19 cellular contexts compared by ENCODE assay signal in genomic region chr3:12420393-12420792, GRCh38.
A peak's percentile ranks its signal among the peaks of the same experiment; 100 is the strongest.
DNase-seq lines count a peak whose midpoint lies in the region; ATAC-seq, FAIRE-seq and TF ChIP-seq lines count a peak whose summit lies in the region.
"Had no signal": no experiment of that assay in that cellular context is flagged by ENCODE, and none has a peak within 500 bp of the region (broad histone marks: within the 10 kb centered on the region; RNA-seq: fewer than 3 reads in every experiment).

No MANE protein-coding gene starts in this region.

- intact Hi-C loops in Panc1 (cut with micrococcal nuclease; ENCODE audit: unreplicated experiment) = no loop called here

- H3K9me3 ChIP-seq in Panc1 (ENCODE audit: control insufficient read depth, insufficient read depth, low read depth, low read length) (no peaks in the 10 kb centered on the region), mucosa of rectum (ENCODE audit: control insufficient read depth in 2 of 2, low read length in 2 of 2) (no peaks in the 10 kb centered on the region)
- H3K9me3 ChIP-seq: suprapubic skin, vagina had no signal

- TF ChIP-seq CTCF in Panc1 (IDR thresholded peaks at IDR 0.05) (no peak), GM10266 (IDR thresholded peaks at IDR 0.05; ENCODE audit: control insufficient read depth, insufficient read depth, low read depth, missing control alignments) (no peak)

- H3K36me3 ChIP-seq in Panc1 (ENCODE audit: control insufficient read depth, insufficient read depth, low read length) = 0 out of 2 replicates have a peak, but pooled peaks cover 2% of the 10 kb centered on the region
- H3K36me3 ChIP-seq in mucosa of rectum (ENCODE audit: control insufficient read depth in 2 of 2, insufficient read depth in 2 of 2, low read length in 2 of 2) = peaks cover 14 to 18% of the 10 kb centered on the region in 2 donors
- H3K36me3 ChIP-seq: suprapubic skin, vagina had no signal

- peaks cover 29% of the 10 kb centered on the region for H3K4me1 ChIP-seq in Panc1 (ENCODE audit: control insufficient read depth, insufficient read depth, low read length)
- H3K4me1 ChIP-seq in mucosa of rectum (ENCODE audit: control insufficient read depth in 2 of 2, insufficient read depth in 2 of 2, low read length in 2 of 2) = peaks cover 8 to 11% of the 10 kb centered on the region in 2 donors

- ATAC-seq in Panc1 = no peak
- ATAC-seq: activated CD8-positive, alpha-beta memory T cell treated with anti-CD3 and anti-CD28 coated beads, Interleukin-2, amount 10 ng/mL, durations not matched to agents 7 days and 5 days had no signal

- CTCF ChIA-PET in Panc1 (lab: Charles Lee) = no interaction called here

- FAIRE-seq in RCC 7860 (lab: Jason Lieb, UNC) = no peak
- FAIRE-seq: GM18507, HTR-8/SVneo had no signal

- H3K27ac ChIP-seq in Panc1 (ENCODE audit: low read length) = peak overlapping the region; percentile 65
- H3K27ac ChIP-seq in mucosa of rectum (ENCODE audit: low read depth in 2 of 2, low read length in 2 of 2) = peak overlapping the region; percentile 29 to 53
- H3K27ac ChIP-seq: C4-2B, KMS-11, suprapubic skin had no signal

- peak; percentile 37 for DNase-seq in activated T-cell treated with anti-CD3 and anti-CD28 coated beads for 24 hours (ENCODE audit: low read depth)
- DNase-seq in activated T-cell treated with anti-CD3 and anti-CD28 coated beads, Interleukin-2, amount 50 U/mL, for 1 hour = no peak
- no peak for DNase-seq in Panc1 (ENCODE audit: low read depth, low spot score)
- peak; percentile 3 to 25 for DNase-seq in stimulated activated CD8-positive, alpha-beta memory T cell treated with anti-CD3 and anti-CD28 coated beads, Interleukin-15, amount 100 ng/mL, for 48 hours (ENCODE audit: low read depth in 2 of 2)
- DNase-seq in RCC 7860 (ENCODE audit: low spot score) = no peak
- no peak for DNase-seq in GM10266 (ENCODE audit: extremely low spot score)
- DNase-seq in amniotic stem cell (lab: John Stamatoyannopoulos, UW) = no peak
- DNase-seq: activated CD8-positive, alpha-beta memory T cell treated with anti-CD3 and anti-CD28 coated beads, Interleukin-2, amount 10 ng/mL, durations not matched to agents 7 days and 5 days; effector CD8-positive, alpha-beta T cell; MV-4-11; NCI-H187; NCI-H82 had no signal

- no peak overlapping the region for H3K9ac ChIP-seq in mucosa of rectum (ENCODE audit: low read depth in 1 of 2, low read length in 2 of 2)
- H3K9ac ChIP-seq: KMS-11 had no signal

- in situ Hi-C loops in Panc1 (cut with HindIII; ENCODE audit: low pct_unique_long_range_greater_than_20kb, low sequenced_read_pairs) = no loop called here

- H3K4me3 ChIP-seq in Panc1 (ENCODE audit: low read depth in 2 of 2, low read length in 2 of 2) (no peak overlapping the region), mucosa of rectum (ENCODE audit: low read length in 2 of 2) (no peak overlapping the region)
- H3K4me3 ChIP-seq: suprapubic skin, vagina had no signal

- H3K27me3 ChIP-seq in Panc1 (ENCODE audit: control insufficient read depth, insufficient read depth, low read length) (no peaks in the 10 kb centered on the region), mucosa of rectum (ENCODE audit: control insufficient read depth in 2 of 2, insufficient read depth in 2 of 2, low read length in 2 of 2) (no peaks in the 10 kb centered on the region)
- H3K27me3 ChIP-seq: vagina had no signal

- POLR2A ChIA-PET in Panc1 (lab: Charles Lee) = no interaction called here

- no TSS peak for BruUV-seq in Panc1 (replicated peaks; lab: Mats Ljungman, UMichigan)

Comparison
In these comparisons a context has a peak if more than half of its experiments do, and no peak if none do; other contexts are left out.
1. DNase-seq: peak in activated T-cell treated with anti-CD3 and anti-CD28 coated beads for 24 hours (single experiment) and stimulated activated CD8-positive, alpha-beta memory T cell treated with anti-CD3 and anti-CD28 coated beads, Interleukin-15, amount 100 ng/mL, for 48 hours (2 of 2); none in activated T-cell treated with anti-CD3 and anti-CD28 coated beads, Interleukin-2, amount 50 U/mL, for 1 hour (single experiment), Panc1 (single experiment), RCC 7860 (single experiment), GM10266 (single experiment) and amniotic stem cell (single experiment).